Comparison of ENCODE assay signal across 19 cellular contexts in the genomic region with DNA sequence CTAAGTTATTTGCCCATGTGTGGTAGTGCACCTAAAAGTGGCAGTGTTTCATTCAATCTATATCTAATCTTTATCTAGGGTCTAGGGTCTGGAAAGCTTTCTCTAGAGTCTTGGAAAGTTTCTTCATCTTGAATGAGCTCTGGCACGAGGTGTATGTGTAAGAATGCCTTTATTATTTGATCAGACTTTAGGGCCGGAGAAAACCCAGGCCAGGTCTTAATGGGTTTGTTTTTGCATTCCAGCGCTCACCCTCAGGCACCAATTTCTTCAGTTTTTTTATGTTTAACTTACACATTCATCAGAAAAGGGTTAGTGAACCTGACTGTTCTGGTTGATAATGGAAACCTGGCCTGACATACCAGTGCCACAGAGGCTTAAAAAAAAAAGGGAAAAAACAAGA.
DNase-seq lines count a peak whose midpoint lies in the region; ATAC-seq, FAIRE-seq and TF ChIP-seq lines count a peak whose summit lies in the region.
"Had no signal": no experiment of that assay in that cellular context is flagged by ENCODE, and none has a peak within 500 bp of the region (broad histone marks: within the 10 kb centered on the region; RNA-seq: fewer than 3 reads in every experiment).

No MANE protein-coding gene starts in this region.

- no peak for TF ChIP-seq POLR2A in GM12891 (IDR thresholded peaks at IDR 0.05; ENCODE audit: low read depth, low read length)

- H3K4me3 ChIP-seq in Panc1 (ENCODE audit: low read depth in 2 of 2, low read length in 2 of 2) = no peak overlapping the region
- H3K4me3 ChIP-seq: BLaER1 had no signal

- peak overlapping the region; percentile 95 for H3K27ac Mint-ChIP-seq in progenitor cell of endocrine pancreas
- H3K27ac Mint-ChIP-seq: CD4-positive, CD25-positive, alpha-beta regulatory T cell had no signal

- H3K9me3 ChIP-seq in Panc1 (ENCODE audit: control insufficient read depth, insufficient read depth, low read depth, low read length) = no peaks in the 10 kb centered on the region
- H3K9me3 ChIP-seq: BLaER1 had no signal

- no peak overlapping the region for H3K4me3 Mint-ChIP-seq in progenitor cell of endocrine pancreas (ENCODE audit: low read depth)
- H3K4me3 Mint-ChIP-seq: CD4-positive, CD25-positive, alpha-beta regulatory T cell had no signal

- in situ Hi-C loops in Panc1 (cut with HindIII; ENCODE audit: low pct_unique_long_range_greater_than_20kb, low sequenced_read_pairs) = no loop called here

- FAIRE-seq in GM12891 (lab: Jason Lieb, UNC) = no peak
- FAIRE-seq: A204.1, D721Med, GM18507 had no signal

- DNase-seq in Panc1 (ENCODE audit: low read depth, low spot score) = no peak
- peak; percentile 36 for DNase-seq in amniotic epithelial cell (ENCODE audit: low read depth)
- DNase-seq in left kidney (ENCODE audit: low read depth, low spot score) = peak; percentile 62
- DNase-seq in progenitor cell of endocrine pancreas (ENCODE audit: low spot score, unreplicated experiment) = no peak
- no peak for DNase-seq in GM12891 (ENCODE audit: insufficient read length, low spot score)
- no peak for DNase-seq in cerebellar nuclear complex (lab: John Stamatoyannopoulos, UW)
- no peak for DNase-seq in NCI-H1417 treated with DMSO at 0.1 percent for 48 hours (lab: John Stamatoyannopoulos, UW)
- no peak for DNase-seq in left ventricle myocardium superior
- DNase-seq: CD4-positive, CD25-positive, alpha-beta regulatory T cell; H7; NCI-H1092 treated with DMSO at 0.1 percent for 48 hours; NCI-H1436 treated with DMSO at 0.1 percent for 48 hours; NCI-H187 treated with DMSO at 0.1 percent for 48 hours; NCI-H526 treated with DMSO at 0.1 percent for 48 hours had no signal

- H3K36me3 Mint-ChIP-seq in progenitor cell of endocrine pancreas (ENCODE audit: insufficient read depth) = no peaks in the 10 kb centered on the region
- H3K36me3 Mint-ChIP-seq: CD4-positive, CD25-positive, alpha-beta regulatory T cell had no signal

- no peak for TF ChIP-seq CTCF in Panc1 (IDR thresholded peaks at IDR 0.05)
- TF ChIP-seq CTCF in progenitor cell of endocrine pancreas (IDR thresholded peaks at IDR 0.05; ENCODE audit: unreplicated experiment) = no peak

- CTCF ChIA-PET in Panc1 (lab: Charles Lee) = interaction anchor here (0.7 kb wide), 1 partner anchor 231 kb away, joined by 3 read pairs; no protein-coding TSS in a partner anchor

- peaks cover 12% of the 10 kb centered on the region for H3K4me1 ChIP-seq in Panc1 (ENCODE audit: control insufficient read depth, insufficient read depth, low read length)
- H3K4me1 ChIP-seq: BLaER1 had no signal

- H3K27ac ChIP-seq in Panc1 (ENCODE audit: low read length) = peak overlapping the region; percentile 29; the same call in 1 of the 2 replicates
- H3K27ac ChIP-seq: BLaER1, RWPE1 had no signal

- intact Hi-C loops in Panc1 (cut with micrococcal nuclease; ENCODE audit: unreplicated experiment) (no loop called here), left ventricle myocardium superior (cut with micrococcal nuclease) (no loop called here)

- H3K27me3 Mint-ChIP-seq in progenitor cell of endocrine pancreas = no peaks in the 10 kb centered on the region

- H3K4me1 Mint-ChIP-seq in progenitor cell of endocrine pancreas (ENCODE audit: low read depth) = peaks cover 15% of the 10 kb centered on the region
- H3K4me1 Mint-ChIP-seq: CD4-positive, CD25-positive, alpha-beta regulatory T cell had no signal

- BruUV-seq in Panc1 (replicated peaks; lab: Mats Ljungman, UMichigan) = no TSS peak

- H3K27me3 ChIP-seq in Panc1 (ENCODE audit: control insufficient read depth, insufficient read depth, low read length) = no peaks in the 10 kb centered on the region
- H3K27me3 ChIP-seq: BLaER1 had no signal

- ATAC-seq in Panc1 = peak; percentile 61; the same call in 1 of the 2 replicates
- ATAC-seq in left ventricle myocardium superior = no peak

- POLR2A ChIA-PET in Panc1 (lab: Charles Lee) = no interaction called here

- peaks cover 4% of the 10 kb centered on the region for H3K9me3 Mint-ChIP-seq in progenitor cell of endocrine pancreas (ENCODE audit: low read depth)
- H3K9me3 Mint-ChIP-seq: CD4-positive, CD25-positive, alpha-beta regulatory T cell had no signal

- H3K36me3 ChIP-seq in Panc1 (ENCODE audit: control insufficient read depth, insufficient read depth, low read length) = no peaks in the 10 kb centered on the region
- H3K36me3 ChIP-seq: BLaER1 had no signal

TF ChIP-seq in GM12891, 5 proteins besides CTCF, POLR2A, EP300 and RAD21:
- TF ChIP-seq TAF1 (IDR thresholded peaks at IDR 0.05; ENCODE audit: low read depth, low read length) (no peak), SPI1 (IDR thresholded peaks at IDR 0.05; ENCODE audit: low read depth, low read length) (no peak), POLR2AphosphoS5 (IDR thresholded peaks at IDR 0.05; ENCODE audit: low read depth, low read length) (no peak), POU2F2 (IDR thresholded peaks at IDR 0.05; ENCODE audit: low read depth, low read length) (no peak), PAX5 (IDR thresholded peaks at IDR 0.05; ENCODE audit: insufficient read depth, low read length, severe bottlenecking) (no peak)

Comparison
In these comparisons a context has a peak if more than half of its experiments do, and no peak if none do; other contexts are left out.
1. DNase-seq: peak in amniotic epithelial cell (single experiment) and left kidney (single experiment); none in Panc1 (single experiment), progenitor cell of endocrine pancreas (single experiment), GM12891 (single experiment), cerebellar nuclear complex (0 of 2), NCI-H1417 treated with DMSO at 0.1 percent for 48 hours (single experiment) and left ventricle myocardium superior (single experiment).